In the genomic region with DNA sequence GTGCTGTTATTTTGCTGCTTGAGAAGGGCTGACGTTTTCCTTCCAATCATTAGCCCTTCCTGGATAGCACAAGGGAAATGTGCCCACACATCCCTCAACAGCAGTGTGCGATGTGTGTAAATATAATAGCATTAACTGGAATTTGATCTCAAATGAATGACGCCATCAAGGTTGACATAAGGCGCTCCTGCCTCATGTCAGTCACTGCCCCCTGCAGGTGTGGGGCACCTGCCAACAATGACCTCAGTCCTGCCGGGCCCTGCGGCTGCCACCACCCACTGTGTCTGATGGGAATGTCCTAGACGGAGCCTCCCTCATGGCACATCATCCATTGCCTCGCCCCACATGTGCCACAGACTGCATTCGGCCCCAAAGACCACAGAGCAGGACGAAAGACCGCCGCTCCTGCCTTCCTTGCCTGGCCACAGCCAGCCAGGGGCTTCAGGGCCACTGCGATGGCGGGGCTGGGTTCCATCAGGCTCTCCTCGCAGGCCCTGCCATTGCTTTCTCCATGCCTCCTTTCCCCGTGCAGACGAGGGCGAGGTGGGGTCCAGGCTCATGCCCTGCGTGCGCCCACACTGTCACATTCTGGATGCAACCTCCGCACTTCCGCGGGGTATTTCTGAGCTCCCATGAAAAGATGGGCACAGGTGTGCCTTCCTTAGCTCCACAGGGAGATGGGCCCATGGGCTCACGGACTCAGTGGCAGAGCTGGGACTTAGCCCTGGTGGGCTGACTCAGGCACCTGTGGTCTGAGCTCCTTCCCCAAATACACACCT, we compare ENCODE assay signal across 14 cellular contexts.
DNase-seq lines count a peak whose midpoint lies in the region; ATAC-seq and TF ChIP-seq lines count a peak whose summit lies in the region.
"Had no signal": no experiment of that assay in that cellular context is flagged by ENCODE, and none has a peak within 500 bp of the region (broad histone marks: within the 10 kb centered on the region; RNA-seq: fewer than 3 reads in every experiment).

No MANE protein-coding gene starts in this region.

- no peak for TF ChIP-seq EP300 in stomach (IDR thresholded peaks at IDR 0.05)

- no peaks in the 10 kb centered on the region for H3K36me3 ChIP-seq in stomach
- H3K36me3 ChIP-seq: sigmoid colon had no signal

- ATAC-seq in HG03097 (IDR thresholded peaks at IDR 0.05; ENCODE audit: low FRiP score, unreplicated experiment) = no peak
- ATAC-seq in GM18867 (IDR thresholded peaks at IDR 0.05; ENCODE audit: unreplicated experiment) = no peak
- no peak for ATAC-seq in GM19397 (IDR thresholded peaks at IDR 0.05; ENCODE audit: unreplicated experiment)
- ATAC-seq: activated CD4-positive, alpha-beta T cell treated with anti-CD3 and anti-CD28 coated beads for 36 hours had no signal

- no peak overlapping the region for H3K4me3 ChIP-seq in stomach
- H3K4me3 ChIP-seq: sigmoid colon had no signal

- TF ChIP-seq POLR2A in stomach (IDR thresholded peaks at IDR 0.05) = no peak

- peaks cover 0 to 52% (median 0%) of the 10 kb centered on the region in 3 donors for H3K27me3 ChIP-seq in stomach

- DNase-seq in DMS 273 (lab: John Stamatoyannopoulos, UW; ENCODE audit: unreplicated experiment) (peak; percentile 41), DMS 273 treated with DMSO at 0.1 percent for 48 hours (lab: John Stamatoyannopoulos, UW) (no peak), NCI-H2081 treated with DMSO at 0.1 percent for 48 hours (lab: John Stamatoyannopoulos, UW) (peak; percentile 54), SW480 (ENCODE audit: low spot score) (peak; percentile 54), stomach (peak; percentile 40)
- DNase-seq: activated CD4-positive, alpha-beta T cell treated with anti-CD3 and anti-CD28 coated beads for 36 hours; activated naive CD8-positive, alpha-beta T cell treated with anti-CD3 and anti-CD28 coated beads for 36 hours; activated T-cell treated with anti-CD3 and anti-CD28 coated beads for 4 hours; sigmoid colon; stimulated activated naive CD4-positive, alpha-beta T cell treated with Interleukin-2 at 50 U/mL for 16 hours had no signal

- no peaks in the 10 kb centered on the region for H3K9me3 ChIP-seq in stomach
- H3K9me3 ChIP-seq: sigmoid colon had no signal

- TF ChIP-seq CTCF in stomach (IDR thresholded peaks at IDR 0.05) = no peak

- H3K27ac ChIP-seq in stomach = no peak overlapping the region
- H3K27ac ChIP-seq: 22Rv1, sigmoid colon had no signal

- intact Hi-C loops in stomach (cut with DNase I; ENCODE audit: low total_unique reads) = no loop called here

- WGBS in stomach, 5 donors = 68 to 75% (median 73%) methylated on average over 19 to 24 of the region's 24 CpGs

- H3K4me1 ChIP-seq in stomach = no peaks in the 10 kb centered on the region
- H3K4me1 ChIP-seq: sigmoid colon had no signal
